In the genomic region with DNA sequence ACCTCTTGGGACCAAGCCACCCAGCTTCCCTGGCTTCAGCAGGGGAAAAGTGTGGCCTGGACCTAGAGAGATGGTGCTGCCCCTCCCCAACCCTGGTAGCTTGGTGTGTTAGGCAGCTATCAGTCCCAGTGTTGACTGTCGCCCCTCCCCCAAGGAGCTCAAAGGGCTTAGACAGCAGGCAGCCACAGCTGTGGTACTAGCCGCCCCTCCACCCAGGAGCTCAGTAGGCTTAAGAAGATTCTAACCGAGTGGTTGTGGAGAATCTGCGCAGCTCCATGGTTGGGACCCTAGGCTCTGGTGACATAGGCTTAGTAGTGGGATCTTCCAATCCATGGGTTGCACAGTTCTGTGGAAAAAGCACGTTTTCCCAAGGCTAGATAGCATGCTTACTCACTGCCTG, we compare ENCODE assay signal across 24 cellular contexts.
DNase-seq lines count a peak whose midpoint lies in the region; ATAC-seq, FAIRE-seq and TF ChIP-seq lines count a peak whose summit lies in the region.
"Had no signal": no experiment of that assay in that cellular context is flagged by ENCODE, and none has a peak within 500 bp of the region (broad histone marks: within the 10 kb centered on the region; RNA-seq: fewer than 3 reads in every experiment).

No MANE protein-coding gene starts in this region.

- H3K36me3 Mint-ChIP-seq in endodermal cell (ENCODE audit: low read depth) = peaks cover 5% of the 10 kb centered on the region
- H3K36me3 Mint-ChIP-seq: CD8-positive, alpha-beta T cell had no signal

- WGBS in endodermal cell (ENCODE audit: insufficient coverage in 1 of 2, insufficient read length in 1 of 2), 2 experiments = 81 to 100% methylated on average over 1 to 5 of the region's 5 CpGs
- no CpG with 5 or more reads among the region's 5 CpGs for WGBS in neuronal stem cell (ENCODE audit: extremely low coverage in 2 of 2, insufficient read length in 2 of 2, insufficient replicate concordance in 1 of 2), 2 donors

- TF ChIP-seq CTCF in endodermal cell (conservative IDR thresholded peaks at IDR 0.05) = no peak

- H2BK12ac ChIP-seq in neuronal stem cell (ENCODE audit: low read length) = no peak overlapping the region

- no peak overlapping the region for H3K4me3 Mint-ChIP-seq in endodermal cell
- H3K4me3 Mint-ChIP-seq: B cell; CD4-positive, alpha-beta T cell; CD8-positive, alpha-beta T cell had no signal

- no peak overlapping the region for H4K91ac ChIP-seq in neuronal stem cell (ENCODE audit: low read depth, low read length, poor library complexity)

- H3K23ac ChIP-seq in neuronal stem cell (ENCODE audit: low read depth, low read length, poor library complexity) = no peak overlapping the region

- TF ChIP-seq POLR2A in GM12892 (IDR thresholded peaks at IDR 0.05; ENCODE audit: low read depth, low read length) = no peak

- no peak overlapping the region for H2AFZ ChIP-seq in neuronal stem cell (ENCODE audit: low read length)

- no peak overlapping the region for H3K27ac Mint-ChIP-seq in endodermal cell
- H3K27ac Mint-ChIP-seq: B cell; CD4-positive, alpha-beta T cell; CD8-positive, alpha-beta T cell had no signal

- H3K14ac ChIP-seq in neuronal stem cell (ENCODE audit: low read length) = no peak overlapping the region

- H3K4me2 ChIP-seq in neuronal stem cell (ENCODE audit: insufficient read depth, low read length, poor library complexity, severe bottlenecking) = no peak overlapping the region
- H3K4me2 ChIP-seq: A549; BLaER1 treated with 17β-estradiol and CSF1 and Interleukin-3, amounts not matched to agents 10 nM and 100 nM had no signal

- ATAC-seq in HG02678 (IDR thresholded peaks at IDR 0.05; ENCODE audit: unreplicated experiment) (no peak), HG03521 (IDR thresholded peaks at IDR 0.05; ENCODE audit: unreplicated experiment) (no peak), HG02870 (IDR thresholded peaks at IDR 0.05; ENCODE audit: unreplicated experiment) (no peak)
- ATAC-seq: A549; CD8-positive, alpha-beta T cell had no signal

- peak overlapping the region; percentile 76 for H4K8ac ChIP-seq in neuronal stem cell (ENCODE audit: low read depth, low read length)

- no peaks in the 10 kb centered on the region for H3K27me3 Mint-ChIP-seq in endodermal cell (ENCODE audit: insufficient read depth)
- H3K27me3 Mint-ChIP-seq: B cell; CD4-positive, alpha-beta T cell had no signal

- H3K4me1 Mint-ChIP-seq in endodermal cell = peaks cover 19% of the 10 kb centered on the region
- H3K4me1 Mint-ChIP-seq: B cell had no signal

- H3K9ac ChIP-seq in endodermal cell (ENCODE audit: extremely low read depth, low read length, poor library complexity, severe bottlenecking) (no peak overlapping the region), neuronal stem cell (ENCODE audit: low read depth, low read length, poor library complexity) (no peak overlapping the region)
- H3K9ac ChIP-seq: BLaER1 treated with 17β-estradiol and CSF1 and Interleukin-3, amounts not matched to agents 10 nM and 100 nM had no signal

- no peaks in the 10 kb centered on the region for H3K79me1 ChIP-seq in neuronal stem cell (ENCODE audit: low read depth, low read length)

- FAIRE-seq in GM12892 (lab: Jason Lieb, UNC) = peak; percentile 30
- FAIRE-seq: A549, D721Med, G401.6, GM12891, GM18507 had no signal

- H3K9me3 Mint-ChIP-seq in endodermal cell = peaks cover 42% of the 10 kb centered on the region

- no peak overlapping the region for H3K4ac ChIP-seq in neuronal stem cell (ENCODE audit: low read length)

- H3K4me1 ChIP-seq in endodermal cell (ENCODE audit: control insufficient read depth, insufficient read depth, low read length) (peaks cover 7% of the 10 kb centered on the region), neuronal stem cell (ENCODE audit: control insufficient read depth in 2 of 2, insufficient read depth in 1 of 2, low read depth in 1 of 2, low read length in 2 of 2) (peaks cover 0 to 6% of the 10 kb centered on the region in 2 donors)
- H3K4me1 ChIP-seq: A549; BLaER1 treated with 17β-estradiol and CSF1 and Interleukin-3, amounts not matched to agents 10 nM and 100 nM; Caco-2 had no signal

- peak overlapping the region; percentile 38 for H2AK5ac ChIP-seq in neuronal stem cell (ENCODE audit: low read depth, low read length)

- H3K9me3 ChIP-seq in endodermal cell (ENCODE audit: control insufficient read depth, low read length) = peaks cover 17% of the 10 kb centered on the region
- peaks cover 0 to 3% of the 10 kb centered on the region in 2 donors for H3K9me3 ChIP-seq in neuronal stem cell (replicated peaks in 1 of 2; ENCODE audit: control insufficient read depth in 2 of 2, insufficient read depth in 1 of 2, low read depth in 1 of 2, low read length in 2 of 2)
- H3K9me3 ChIP-seq: A549, Caco-2 had no signal

- H2BK15ac ChIP-seq in neuronal stem cell (ENCODE audit: low read length) = peak overlapping the region; percentile 69

- H3K27me3 ChIP-seq in endodermal cell (ENCODE audit: control insufficient read depth, insufficient read depth, low read length, poor library complexity, severe bottlenecking) (no peaks in the 10 kb centered on the region), neuronal stem cell (ENCODE audit: control insufficient read depth in 3 of 3, insufficient read depth in 3 of 3, low read depth in 1 of 3, low read length in 3 of 3) (no peaks in the 10 kb centered on the region)
- H3K27me3 ChIP-seq: BLaER1 treated with 17β-estradiol and CSF1 and Interleukin-3, amounts not matched to agents 10 nM and 100 nM had no signal

- peak overlapping the region; percentile 35 for H3K18ac ChIP-seq in neuronal stem cell (ENCODE audit: low read length)

- DNase-seq in NCI-H82 (lab: John Stamatoyannopoulos, UW) (peak; percentile 66), NCI-H82 treated with DMSO at 0.1 percent for 48 hours (lab: John Stamatoyannopoulos, UW; ENCODE audit: unreplicated experiment) (no peak), GM12892 (ENCODE audit: insufficient read length) (no peak), endodermal cell (peak; percentile 64), neuronal stem cell (ENCODE audit: low spot score) (no peak)
- DNase-seq: AML-193; Caco-2; Calu3; CD4-positive, alpha-beta T cell; CD8-positive, alpha-beta T cell; DMS79 treated with DMSO at 0.1 percent for 48 hours; GF-D8 had no signal

- H3K36me3 ChIP-seq in endodermal cell (ENCODE audit: control insufficient read depth, insufficient read depth, low read length) = no peaks in the 10 kb centered on the region
- H3K36me3 ChIP-seq in neuronal stem cell (replicated peaks in 1 of 2; ENCODE audit: control insufficient read depth in 2 of 2, insufficient read depth in 2 of 2, low read length in 2 of 2) = no peaks in the 10 kb centered on the region
- H3K36me3 ChIP-seq: BLaER1 treated with 17β-estradiol and CSF1 and Interleukin-3, amounts not matched to agents 10 nM and 100 nM had no signal

- no peak overlapping the region for H3K27ac ChIP-seq in endodermal cell (ENCODE audit: low read depth, low read length)
- no peak overlapping the region for H3K27ac ChIP-seq in neuronal stem cell (replicated peaks; ENCODE audit: low read length)
- H3K27ac ChIP-seq: 22Rv1; A549; BLaER1 treated with 17β-estradiol and CSF1 and Interleukin-3, amounts not matched to agents 10 nM and 100 nM; C4-2B had no signal

- H2BK120ac ChIP-seq in neuronal stem cell (ENCODE audit: low read depth, low read length) = no peak overlapping the region

- H2BK5ac ChIP-seq in neuronal stem cell (ENCODE audit: low read length) = no peak overlapping the region

- peak overlapping the region; percentile 37 for H3K4me3 ChIP-seq in endodermal cell (ENCODE audit: low read length)
- H3K4me3 ChIP-seq in neuronal stem cell (ENCODE audit: low read length in 2 of 2) = no peak overlapping the region
- H3K4me3 ChIP-seq: A549; BLaER1 treated with 17β-estradiol and CSF1 and Interleukin-3, amounts not matched to agents 10 nM and 100 nM had no signal

Comparison
In these comparisons a context has a peak if more than half of its experiments do, and no peak if none do; other contexts are left out.
1. DNase-seq: peak in NCI-H82 (single experiment) and endodermal cell (single experiment); none in NCI-H82 treated with DMSO at 0.1 percent for 48 hours (single experiment), GM12892 (single experiment) and neuronal stem cell (single experiment).